8 cellular contexts compared by ENCODE assay signal in genomic region chr7:113752689-113753088, GRCh38.
"Had no signal": no experiment of that assay in that cellular context is flagged by ENCODE, and none has a peak within 500 bp of the region (broad histone marks: within the 10 kb centered on the region; RNA-seq: fewer than 3 reads in every experiment).

No MANE protein-coding gene starts in this region.

- H3K4me3 ChIP-seq: GM12878 had no signal

- DNase-seq: GDM1, GF-D8 had no signal

- ATAC-seq: GM12878 had no signal

- FAIRE-seq: G401.6, GM12878, GM12891, GM12892, GM18507, GM19239 had no signal
